1 cellular context compared by ENCODE assay signal in genomic region chr22:45889539-45890350, GRCh38.
TF ChIP-seq lines count a peak whose summit lies in the region.

No MANE protein-coding gene starts in this region.

TF ChIP-seq in WTC11, 78 proteins besides CTCF, POLR2A, EP300 and RAD21 (continued from another document):
- TF ChIP-seq ZBTB43 (CRISPR knock-in tag; IDR thresholded peaks at IDR 0.05) (no peak), NFE2L1 (CRISPR knock-in tag; IDR thresholded peaks at IDR 0.05) (no peak), TEAD4 (CRISPR knock-in tag; IDR thresholded peaks at IDR 0.05) (no peak), ZNF317 (CRISPR knock-in tag; IDR thresholded peaks at IDR 0.05; ENCODE audit: borderline replicate concordance, low read depth) (no peak), NFATC4 (CRISPR knock-in tag; IDR thresholded peaks at IDR 0.05) (no peak), SP1 (CRISPR knock-in tag; conservative IDR thresholded peaks at IDR 0.05) (no peak), E2F5 (CRISPR knock-in tag; IDR thresholded peaks at IDR 0.05) (no peak), ZNF263 (CRISPR knock-in tag; IDR thresholded peaks at IDR 0.05; ENCODE audit: low read depth) (no peak), GTF2I (CRISPR knock-in tag; conservative IDR thresholded peaks at IDR 0.05) (no peak), CREB1 (CRISPR knock-in tag; IDR thresholded peaks at IDR 0.05) (no peak)
- TF ChIP-seq, protein P1, sequence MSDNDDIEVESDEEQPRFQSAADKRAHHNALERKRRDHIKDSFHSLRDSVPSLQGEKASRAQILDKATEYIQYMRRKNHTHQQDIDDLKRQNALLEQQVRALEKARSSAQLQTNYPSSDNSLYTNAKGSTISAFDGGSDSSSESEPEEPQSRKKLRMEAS (CRISPR knock-in tag; IDR thresholded peaks at IDR 0.05): no peak
